8 cellular contexts compared by ENCODE assay signal in genomic region chr18:62183578-62184195, GRCh38. TPM values are rescaled to one million over a fixed set of nuclear protein-coding genes. Genes with fewer than 3 reads are reported as not detected.
A peak's percentile ranks its signal among the peaks of the same experiment; 100 is the strongest.
DNase-seq lines count a peak whose midpoint lies in the region; ATAC-seq and TF ChIP-seq lines count a peak whose summit lies in the region.

No MANE protein-coding gene starts in this region.

- H3K4me3 ChIP-seq in left ventricle myocardium inferior (no peak overlapping the region), parathyroid adenoma (ENCODE audit: low read depth, low read length) (no peak overlapping the region)

- TF ChIP-seq CTCF in left ventricle myocardium inferior (IDR thresholded peaks at IDR 0.05; ENCODE audit: borderline replicate concordance) (peak; percentile 99), VCaP (conservative IDR thresholded peaks at IDR 0.05) (peak; percentile 98), parathyroid adenoma (IDR thresholded peaks at IDR 0.05) (peak; percentile 95)

- intact Hi-C loops in left ventricle myocardium inferior (cut with micrococcal nuclease) (loop anchor here (2.0 kb wide), 1 partner anchor 65 kb away; no protein-coding TSS in a partner anchor), Right ventricle myocardium inferior (cut with DNase I) (loop anchor here (1.0 kb wide), 1 partner anchor 66 kb away; no protein-coding TSS in a partner anchor)

- H3K36me3 ChIP-seq in left ventricle myocardium inferior = no peaks in the 10 kb centered on the region
- no peaks in the 10 kb centered on the region for H3K36me3 ChIP-seq in parathyroid adenoma (ENCODE audit: control insufficient read depth, insufficient read depth, low read length)

- H3K4me1 ChIP-seq in left ventricle myocardium inferior (peaks cover 40% of the 10 kb centered on the region), parathyroid adenoma (peaks cover 3% of the 10 kb centered on the region)

- no peaks in the 10 kb centered on the region for H3K9me3 ChIP-seq in left ventricle myocardium inferior (replicated peaks)
- no peaks in the 10 kb centered on the region for H3K9me3 ChIP-seq in parathyroid adenoma (ENCODE audit: control insufficient read depth, low read length)

- H3K4me2 ChIP-seq in parathyroid adenoma (ENCODE audit: low read length) = no peak overlapping the region

- H3K9ac ChIP-seq in parathyroid adenoma = no peak overlapping the region

- peaks cover 26% of the 10 kb centered on the region for H3K79me2 ChIP-seq in parathyroid adenoma

- no peak overlapping the region for H2AFZ ChIP-seq in parathyroid adenoma

- no peak overlapping the region for H3K27ac ChIP-seq in left ventricle myocardium inferior (replicated peaks)
- no peak overlapping the region for H3K27ac ChIP-seq in VCaP
- H3K27ac ChIP-seq in parathyroid adenoma = no peak overlapping the region

- TF ChIP-seq POLR2A in erythroblast (IDR thresholded peaks at IDR 0.05; ENCODE audit: low read length) = no peak

- DNase-seq in left ventricle myocardium inferior (no peak), Right ventricle myocardium inferior (ENCODE audit: missing footprints) (no peak), NCI-H1417 (lab: John Stamatoyannopoulos, UW) (peak; percentile 37 to 87 (median 69)), erythroblast (lab: John Stamatoyannopoulos, UW) (peak; percentile 74 to 87), UCSD-AML1 (lab: John Stamatoyannopoulos, UW; ENCODE audit: unreplicated experiment) (no peak)

- H3K27me3 ChIP-seq in left ventricle myocardium inferior (ENCODE audit: low read depth) = no peaks in the 10 kb centered on the region
- no peaks in the 10 kb centered on the region for H3K27me3 ChIP-seq in parathyroid adenoma (ENCODE audit: control insufficient read depth, insufficient read depth, low read length)

- no peak for ATAC-seq in Right ventricle myocardium inferior
- no peak for ATAC-seq in HG02938 (IDR thresholded peaks at IDR 0.05; ENCODE audit: unreplicated experiment)

RNA-seq across cellular contexts. Expression of gene PIGN, which starts 3.2 kb away (rescaled TPM):
- total RNA-seq in left ventricle myocardium inferior (19.7 TPM), Right ventricle myocardium inferior (21.0 TPM)

RNA-seq across cellular contexts. Expression of gene RELCH, which starts 3.4 kb away (rescaled TPM):
- 15.5 TPM for total RNA-seq in left ventricle myocardium inferior
- total RNA-seq in Right ventricle myocardium inferior = 11.1 TPM

Comparison
In these comparisons a context has a peak if more than half of its experiments do, and no peak if none do; other contexts are left out.
1. DNase-seq: peak in NCI-H1417 (3 of 3) and erythroblast (2 of 2); none in left ventricle myocardium inferior (single experiment), Right ventricle myocardium inferior (single experiment) and UCSD-AML1 (single experiment).
2. Peak in every context shown above with its lines, with median percentiles within 50 percentile points of each other: CTCF ChIP-seq.